14 cellular contexts compared by ENCODE assay signal in the genomic region with DNA sequence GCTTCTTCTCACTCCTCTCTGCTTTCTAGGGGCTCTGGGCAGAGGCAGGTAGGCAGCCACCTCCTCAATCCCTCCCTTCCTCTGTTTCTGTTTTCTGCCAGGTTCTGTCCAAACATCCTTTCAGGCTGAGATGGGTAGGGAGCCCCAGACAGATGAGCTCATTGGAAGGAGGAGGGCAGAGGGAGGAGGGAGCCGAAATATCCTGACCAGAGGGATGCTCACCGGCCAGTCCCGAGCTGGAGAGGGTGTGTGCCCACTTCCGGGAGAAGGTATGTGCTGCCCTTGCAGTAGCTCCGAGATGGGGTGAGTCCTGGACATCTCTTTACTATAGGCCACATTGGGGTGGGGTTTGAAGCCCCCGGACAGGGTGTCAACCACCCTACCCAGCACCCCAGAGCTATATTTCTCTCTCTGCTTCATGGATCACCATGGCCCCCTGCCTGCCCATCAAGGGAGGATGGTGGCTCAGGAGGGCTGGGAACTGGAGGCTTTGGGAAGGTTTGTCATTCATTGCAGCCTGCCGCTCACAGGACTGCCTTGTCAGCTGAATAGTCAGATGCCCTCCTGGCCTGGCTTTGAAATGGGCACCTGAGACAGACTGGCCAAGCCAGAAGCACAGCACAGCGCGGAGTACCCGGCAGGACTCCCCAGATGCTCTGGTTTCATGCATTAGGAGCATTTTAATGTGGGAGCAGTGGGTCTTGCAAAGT. TPM values are rescaled to one million over a fixed set of nuclear protein-coding genes. Genes with fewer than 3 reads are reported as not detected.
DNase-seq lines count a peak whose midpoint lies in the region; ATAC-seq, FAIRE-seq and TF ChIP-seq lines count a peak whose summit lies in the region.
"Had no signal": no experiment of that assay in that cellular context is flagged by ENCODE, and none has a peak within 500 bp of the region (broad histone marks: within the 10 kb centered on the region; RNA-seq: fewer than 3 reads in every experiment).

No MANE protein-coding gene starts in this region.

- no peaks in the 10 kb centered on the region for H3K9me3 Mint-ChIP-seq in type B pancreatic cell

- H3K4me3 ChIP-seq in HepG2 (replicated peaks in 1 of 3; ENCODE audit: insufficient read depth in 1 of 3, low read depth in 2 of 3, low read length in 3 of 3) (no peak overlapping the region), right lobe of liver (no peak overlapping the region), K562 (no peak overlapping the region), iPS-18c (ENCODE audit: insufficient read depth, low read depth, low read length) (peak overlapping the region; percentile 34; the same call in 1 of the 2 replicates)
- H3K4me3 ChIP-seq: SK-N-MC had no signal

- no peak overlapping the region for H3K27ac Mint-ChIP-seq in type B pancreatic cell

- peaks cover 26% of the 10 kb centered on the region for H3K4me1 ChIP-seq in HepG2 (ENCODE audit: insufficient read depth, low read length)
- H3K4me1 ChIP-seq in right lobe of liver, result peaks cover 0 to 9% (median 0%) of the 10 kb centered on the region in 4 donors
- H3K4me1 ChIP-seq in K562 (replicated peaks in 1 of 2; ENCODE audit: control insufficient read depth in 2 of 2, insufficient read depth in 2 of 2, low read length in 2 of 2), result peaks cover 0 to 13% of the 10 kb centered on the region in 2 experiments; a peak in 2 of 5 replicates

- peaks cover 93% of the 10 kb centered on the region for H3K27me3 Mint-ChIP-seq in type B pancreatic cell

- H3K27ac ChIP-seq in HepG2 (ENCODE audit: extremely low read length, insufficient read depth, low read length) (no peak overlapping the region), right lobe of liver (no peak overlapping the region), K562 (ENCODE audit: extremely low read depth, low read depth, low read length) (no peak overlapping the region)
- H3K27ac ChIP-seq: SK-N-MC had no signal

- TF ChIP-seq RAD21 in HepG2 (CRISPR knock-in tag; IDR thresholded peaks at IDR 0.05) (no peak), K562 (CRISPR knock-in tag; conservative IDR thresholded peaks at IDR 0.05 in 1 of 2, IDR thresholded peaks at IDR 0.05 in 1 of 2) (no peak)

- TF ChIP-seq CTCF in HepG2 (CRISPR knock-in tag; IDR thresholded peaks at IDR 0.05) (no peak), right lobe of liver (IDR thresholded peaks at IDR 0.05) (no peak), K562 (IDR thresholded peaks at IDR 0.05 in 2 of 3, conservative IDR thresholded peaks at IDR 0.05 in 1 of 3; ENCODE audit: insufficient read depth in 2 of 3, low read depth in 1 of 3, low read length in 3 of 3) (no peak), type B pancreatic cell (conservative IDR thresholded peaks at IDR 0.05) (no peak)

- TF ChIP-seq POLR2A in HepG2 (IDR thresholded peaks at IDR 0.05; ENCODE audit: insufficient read depth in 1 of 2, low read depth in 2 of 2, low read length in 2 of 2) (no peak), right lobe of liver (IDR thresholded peaks at IDR 0.05) (no peak), K562 (conservative IDR thresholded peaks at IDR 0.05) (no peak)

- BruUV-seq in HepG2 (replicated peaks; lab: Mats Ljungman, UMichigan) (no TSS peak), K562 (replicated peaks; lab: Mats Ljungman, UMichigan) (no TSS peak)

- in situ Hi-C loops in HepG2 (cut with HindIII; ENCODE audit: extremely low pct_ligation_motif_present, low pct_unique_long_range_greater_than_20kb), result no loop called here
- in situ Hi-C loops in K562 (cut with MboI), result no loop called here

- no peak overlapping the region for H3K9ac ChIP-seq in HepG2 (ENCODE audit: insufficient read depth, low read depth, low read length)
- no peak overlapping the region for H3K9ac ChIP-seq in K562 (ENCODE audit: insufficient read depth in 1 of 2, low read depth in 2 of 2, low read length in 2 of 2)

- H3K79me2 ChIP-seq in HepG2 (ENCODE audit: insufficient read depth, low read length) (no peaks in the 10 kb centered on the region), K562 (ENCODE audit: control insufficient read depth, insufficient read depth, low read length) (no peaks in the 10 kb centered on the region)

- H4K20me1 ChIP-seq in HepG2 (ENCODE audit: insufficient read depth, low read length) (no peaks in the 10 kb centered on the region), K562 (replicated peaks; ENCODE audit: control insufficient read depth, insufficient read depth, low read length) (0 out of 2 replicates have a peak, but pooled peaks cover 4% of the 10 kb centered on the region)

- H3K4me2 ChIP-seq in HepG2 (ENCODE audit: low read depth, low read length), result no peak overlapping the region; the same call in 1 of the 2 replicates
- no peak overlapping the region for H3K4me2 ChIP-seq in K562 (ENCODE audit: insufficient read depth, low read length)

- peaks cover 11% of the 10 kb centered on the region for H3K4me1 Mint-ChIP-seq in type B pancreatic cell (ENCODE audit: unreplicated experiment)

- no peak for DNase-seq in HepG2 (ENCODE audit: low spot score)
- DNase-seq in right lobe of liver, result no peak
- no peak for DNase-seq in K562 (ENCODE audit: extremely low read depth in 1 of 4, low spot score in 3 of 4)
- no peak for DNase-seq in type B pancreatic cell (ENCODE audit: extremely low spot score, unreplicated experiment)
- DNase-seq in HT-29 (ENCODE audit: low spot score), result no peak
- no peak for DNase-seq in activated effector memory CD4-positive, alpha-beta T cell treated with Interleukin-2 at 50 U/mL for 16 hours
- no peak for DNase-seq in epidermal melanocyte (ENCODE audit: insufficient read length, low spot score)
- DNase-seq: HCEC 1CT, NCI-H1417 treated with DMSO at 0.1 percent for 48 hours, NCI-H2029 treated with DMSO at 0.1 percent for 48 hours had no signal

- no peak for TF ChIP-seq EP300 in HepG2 (IDR thresholded peaks at IDR 0.05; ENCODE audit: low read depth in 2 of 2, low read length in 2 of 2)
- no peak for TF ChIP-seq EP300 in HepG2 (CRISPR knock-in tag; IDR thresholded peaks at IDR 0.05; ENCODE audit: borderline replicate concordance)
- no peak for TF ChIP-seq EP300 in K562 (IDR thresholded peaks at IDR 0.05; ENCODE audit: low read length)

- WGBS in HepG2 (ENCODE audit: low lambda C conversion rate), result 43% methylated on average over 8 of the region's 10 CpGs
- 38% methylated on average over 7 of the region's 10 CpGs for WGBS in right lobe of liver (ENCODE audit: insufficient coverage, low coverage, low lambda C conversion rate, missing lambda C conversion rate)
- WGBS in K562 (ENCODE audit: insufficient coverage, low coverage, missing lambda C conversion rate), result 1% methylated on average over 9 of the region's 10 CpGs

- H3K27me3 ChIP-seq in HepG2 (ENCODE audit: control insufficient read depth in 1 of 2, insufficient read depth in 2 of 2, low read length in 2 of 2) (peaks cover 24 to 95% of the 10 kb centered on the region in 2 experiments), right lobe of liver (peaks cover 0 to 18% of the 10 kb centered on the region in 2 donors), K562 (ENCODE audit: control insufficient read depth in 2 of 2, insufficient read depth in 2 of 2, low read length in 2 of 2) (peaks cover 50 to 96% of the 10 kb centered on the region in 2 experiments)

- CTCF ChIA-PET in HepG2 (lab: Yijun Ruan, JAX; ENCODE audit: low intra/inter-chr PET ratio, low total read pairs) (no interaction called here), K562 (lab: Yijun Ruan, JAX; ENCODE audit: low intra/inter-chr PET ratio) (no interaction called here)

- H3K36me3 ChIP-seq in HepG2 (replicated peaks in 1 of 2; ENCODE audit: control insufficient read depth in 1 of 2, insufficient read depth in 2 of 2, low read length in 2 of 2) (no peaks in the 10 kb centered on the region), right lobe of liver (no peaks in the 10 kb centered on the region), K562 (ENCODE audit: control insufficient read depth, insufficient read depth, low read length) (no peaks in the 10 kb centered on the region)

- FAIRE-seq in HepG2 (lab: Jason Lieb, UNC), result no peak
- no peak for FAIRE-seq in K562 (lab: Jason Lieb, UNC)

- H2AFZ ChIP-seq in HepG2 (ENCODE audit: low read length), result no peak overlapping the region
- H2AFZ ChIP-seq in K562 (ENCODE audit: low read depth, low read length), result no peak overlapping the region

- ATAC-seq in HepG2, result no peak
- no peak for ATAC-seq in right lobe of liver
- no peak for ATAC-seq in K562

- no peaks in the 10 kb centered on the region for H3K9me3 ChIP-seq in HepG2 (ENCODE audit: low read length)
- no peaks in the 10 kb centered on the region for H3K9me3 ChIP-seq in right lobe of liver
- H3K9me3 ChIP-seq in K562 (replicated peaks; ENCODE audit: control insufficient read depth, insufficient read depth, low read depth, low read length), result no peaks in the 10 kb centered on the region
- no peaks in the 10 kb centered on the region for H3K9me3 ChIP-seq in iPS-18c (ENCODE audit: control insufficient read depth, insufficient read depth, low read length)

- H3K36me3 Mint-ChIP-seq in type B pancreatic cell, result no peaks in the 10 kb centered on the region

- POLR2A ChIA-PET in HepG2 (lab: Yijun Ruan, JAX) (no interaction called here), K562 (lab: Yijun Ruan, JAX) (interaction anchor here (0.6 to 1.8 kb wide), 4 partner anchors 8 to 539 kb away, joined by 3 to 7 read pairs (median 4); no protein-coding TSS in a partner anchor)

- intact Hi-C loops in HepG2 (cut with micrococcal nuclease; ENCODE audit: unreplicated experiment) (no loop called here), right lobe of liver (cut with DNase I) (no loop called here), K562 (cut with micrococcal nuclease) (no loop called here)

- no peaks in the 10 kb centered on the region for H3K9me1 ChIP-seq in K562 (ENCODE audit: control insufficient read depth, insufficient read depth, low read length)

- peak overlapping the region; percentile 65 for H3K4me3 Mint-ChIP-seq in type B pancreatic cell

RNA-seq across cellular contexts. Expression of gene SCN4B, which starts 4.7 kb away (rescaled TPM):
- total RNA-seq in HepG2 (2016; rRNA removed; fragmentation: Illumina TruSeq; extraction: Trizol), result 0.04 TPM in 1 of 2 replicates, not detected in the other
- not detected in 2 replicates for total RNA-seq in HepG2 (2016; cell fraction: cytosol; rRNA removed; fragmentation: Illumina TruSeq; extraction: Trizol; ENCODE audit: low read depth)
- total RNA-seq in HepG2 (2016; cell fraction: insoluble cytoplasmic fraction; rRNA removed; fragmentation: Illumina TruSeq; extraction: Trizol), result 0.19 TPM in 1 of 2 replicates, not detected in the other
- 0.03 TPM in 1 of 2 replicates, not detected in the other for total RNA-seq in HepG2 (2016; cell fraction: membrane; rRNA removed; fragmentation: Illumina TruSeq; extraction: Trizol)
- total RNA-seq in HepG2 (2016; cell fraction: nucleus; rRNA removed; fragmentation: Illumina TruSeq; extraction: Trizol), result not detected in 2 replicates
- 0.29 and 0.38 TPM in 2 replicates for polyA plus RNA-seq in HepG2 (2011; rRNA removed)
- 0.13 and 0.19 TPM in 2 replicates for polyA plus RNA-seq in HepG2 (2011; cell fraction: cytosol; rRNA removed)
- 0.64 and 0.72 TPM in 2 replicates for polyA plus RNA-seq in HepG2 (2011; cell fraction: nucleus; rRNA removed)
- 0.07 TPM in 2 replicates for polyA plus RNA-seq in HepG2 (2012)
- not detected in 2 replicates for polyA plus RNA-seq in HepG2 (2016; cell fraction: cytosol; fragmentation: Illumina TruSeq; extraction: Trizol; ENCODE audit: low read depth)
- 0.20 TPM in 1 of 2 replicates, not detected in the other for polyA plus RNA-seq in HepG2 (2016; cell fraction: insoluble cytoplasmic fraction; fragmentation: Illumina TruSeq; extraction: Trizol; ENCODE audit: low read depth)
- polyA plus RNA-seq in HepG2 (2016; cell fraction: membrane; fragmentation: Illumina TruSeq; extraction: Trizol; ENCODE audit: low read depth), result 0.16 TPM in 1 of 2 replicates, not detected in the other
- polyA plus RNA-seq in HepG2 (2016; cell fraction: nucleus; fragmentation: Illumina TruSeq; extraction: Trizol; ENCODE audit: insufficient read depth, low read depth), result 0.17 and 0.42 TPM in 2 replicates
- 0.18 TPM in 1 of 2 replicates, not detected in the other for polyA minus RNA-seq in HepG2 (2011; rRNA and poly(A)+ RNA removed; ENCODE audit: low replicate concordance)
- polyA minus RNA-seq in HepG2 (2011; cell fraction: cytosol; rRNA and poly(A)+ RNA removed), result not detected in 2 replicates
- polyA minus RNA-seq in HepG2 (2011; cell fraction: nucleus; rRNA and poly(A)+ RNA removed), result 0.39 and 0.75 TPM in 2 replicates
- under 1 TPM; 0.11 to 0.30 (median 0.23) TPM for total RNA-seq in right lobe of liver
- not detected in 2 replicates for total RNA-seq in K562 (2011; cell fraction: chromatin; rRNA removed; ENCODE audit: low replicate concordance)
- not detected in 2 replicates for total RNA-seq in K562 (2011; cell fraction: nucleolus; rRNA removed)
- total RNA-seq in K562 (2011; cell fraction: nucleoplasm; rRNA removed), result not detected in 2 replicates
- total RNA-seq in K562 (2014; rRNA removed), result not detected in 2 replicates
- total RNA-seq in K562 (2014; rRNA removed; fragmentation: Illumina TruSeq; extraction: Trizol), result not detected in 2 replicates
- total RNA-seq in K562 (2015; rRNA removed; fragmentation: Illumina TruSeq; extraction: Trizol), result not detected in 2 replicates
- total RNA-seq in K562 (2021), result not detected in 2 replicates
- 0.03 and 0.04 TPM in 2 replicates for polyA plus RNA-seq in K562 (2011; rRNA removed)
- 0.01 TPM in 1 of 2 replicates, not detected in the other for polyA plus RNA-seq in K562 (2011; cell fraction: cytosol; rRNA removed)
- polyA plus RNA-seq in K562 (2011; cell fraction: nucleus; rRNA removed), result 0.07 TPM in 1 of 2 replicates, not detected in the other
- polyA plus RNA-seq in K562 (2012), result 0.07 TPM in 1 of 2 replicates, not detected in the other
- polyA plus RNA-seq in K562 (2014; fragmentation: Illumina TruSeq; extraction: Trizol), result not detected in 2 replicates
- not detected for polyA plus RNA-seq in K562 (2014; fragmentation: Nextera tagmentation; extraction: Ambion mirVana)
- not detected in 2 replicates for polyA plus RNA-seq in K562 (2014; rRNA removed)
- polyA minus RNA-seq in K562 (2011; rRNA and poly(A)+ RNA removed), result not detected in 2 replicates
- polyA minus RNA-seq in K562 (2011; cell fraction: cytosol; rRNA and poly(A)+ RNA removed), result not detected in 2 replicates
- not detected in 2 replicates for polyA minus RNA-seq in K562 (2011; cell fraction: nucleus; rRNA and poly(A)+ RNA removed)
- total RNA-seq in type B pancreatic cell (ENCODE audit: low replicate concordance), result 0.36 and 2.0 TPM in 2 replicates
- total RNA-seq in HT-29 (2014; rRNA removed; shearing (Covaris generic)), result not detected in 2 replicates
- total RNA-seq: HT1080 had no signal

RNA-seq across cellular contexts. Expression of gene SCN2B, which starts 19.1 kb away (rescaled TPM):
- total RNA-seq in HepG2 (2016; rRNA removed; fragmentation: Illumina TruSeq; extraction: Trizol) (0.02 TPM in 1 of 2 replicates, not detected in the other), right lobe of liver (not detected), K562 (2014; rRNA removed) (not detected in 2 replicates), K562 (2014; rRNA removed; fragmentation: Illumina TruSeq; extraction: Trizol) (not detected in 2 replicates), K562 (2015; rRNA removed; fragmentation: Illumina TruSeq; extraction: Trizol) (not detected in 2 replicates), K562 (2021) (not detected in 2 replicates), type B pancreatic cell (ENCODE audit: low replicate concordance) (2.8 TPM in 1 of 2 replicates, not detected in the other)
- not detected in 2 replicates for total RNA-seq in HepG2 (2016; cell fraction: cytosol; rRNA removed; fragmentation: Illumina TruSeq; extraction: Trizol; ENCODE audit: low read depth)
- 0.02 TPM in 1 of 2 replicates, not detected in the other for total RNA-seq in HepG2 (2016; cell fraction: insoluble cytoplasmic fraction; rRNA removed; fragmentation: Illumina TruSeq; extraction: Trizol)
- total RNA-seq in HepG2 (2016; cell fraction: membrane; rRNA removed; fragmentation: Illumina TruSeq; extraction: Trizol), result not detected in 2 replicates
- not detected in 2 replicates for total RNA-seq in HepG2 (2016; cell fraction: nucleus; rRNA removed; fragmentation: Illumina TruSeq; extraction: Trizol)
- polyA plus RNA-seq in HepG2 (2011; rRNA removed) (0.01 TPM in 2 replicates), K562 (2011; rRNA removed) (not detected in 2 replicates), K562 (2014; fragmentation: Illumina TruSeq; extraction: Trizol) (not detected in 2 replicates), K562 (2014; fragmentation: Nextera tagmentation; extraction: Ambion mirVana) (not detected), K562 (2014; rRNA removed) (not detected in 2 replicates)
- 0.01 and 0.03 TPM in 2 replicates for polyA plus RNA-seq in HepG2 (2011; cell fraction: cytosol; rRNA removed)
- polyA plus RNA-seq in HepG2 (2011; cell fraction: nucleus; rRNA removed), result 0.02 and 0.03 TPM in 2 replicates
- 0.03 TPM in 1 of 2 replicates, not detected in the other for polyA plus RNA-seq in HepG2 (2012)
- polyA plus RNA-seq in HepG2 (2016; cell fraction: cytosol; fragmentation: Illumina TruSeq; extraction: Trizol; ENCODE audit: low read depth), result not detected in 2 replicates
- 0.03 TPM in 1 of 2 replicates, not detected in the other for polyA plus RNA-seq in HepG2 (2016; cell fraction: insoluble cytoplasmic fraction; fragmentation: Illumina TruSeq; extraction: Trizol; ENCODE audit: low read depth)
- not detected in 2 replicates for polyA plus RNA-seq in HepG2 (2016; cell fraction: membrane; fragmentation: Illumina TruSeq; extraction: Trizol; ENCODE audit: low read depth)
- not detected in 2 replicates for polyA plus RNA-seq in HepG2 (2016; cell fraction: nucleus; fragmentation: Illumina TruSeq; extraction: Trizol; ENCODE audit: insufficient read depth, low read depth)
- not detected in 2 replicates for polyA minus RNA-seq in HepG2 (2011; rRNA and poly(A)+ RNA removed; ENCODE audit: low replicate concordance)
- polyA minus RNA-seq in HepG2 (2011; cell fraction: cytosol; rRNA and poly(A)+ RNA removed), result not detected in 2 replicates
- not detected in 2 replicates for polyA minus RNA-seq in HepG2 (2011; cell fraction: nucleus; rRNA and poly(A)+ RNA removed)
- not detected in 2 replicates for total RNA-seq in K562 (2011; cell fraction: chromatin; rRNA removed; ENCODE audit: low replicate concordance)
- not detected in 2 replicates for total RNA-seq in K562 (2011; cell fraction: nucleolus; rRNA removed)
- total RNA-seq in K562 (2011; cell fraction: nucleoplasm; rRNA removed), result not detected in 2 replicates
- polyA plus RNA-seq in K562 (2011; cell fraction: cytosol; rRNA removed), result not detected in 2 replicates
- not detected in 2 replicates for polyA plus RNA-seq in K562 (2011; cell fraction: nucleus; rRNA removed)
- polyA plus RNA-seq in K562 (2012), result not detected in 2 replicates
- not detected in 2 replicates for polyA minus RNA-seq in K562 (2011; rRNA and poly(A)+ RNA removed)
- not detected in 2 replicates for polyA minus RNA-seq in K562 (2011; cell fraction: cytosol; rRNA and poly(A)+ RNA removed)
- polyA minus RNA-seq in K562 (2011; cell fraction: nucleus; rRNA and poly(A)+ RNA removed), result not detected in 2 replicates
- not detected in 2 replicates for total RNA-seq in HT-29 (2014; rRNA removed; shearing (Covaris generic))
- total RNA-seq: A673, HT1080 had no signal

Comparison
In these comparisons a context has a peak if more than half of its experiments do, and no peak if none do; other contexts are left out.
1. Of the 241 proteins assayed by ChIP-seq in both HepG2 and K562: peak only in HepG2: none; only in K562: none; in both: ZNF263; in neither: 239; mixed calls (peak in some experiments, not most) for 1.